In genomic region chr2:109987458-109988345, GRCh38 we compare ENCODE assay signal across 8 cellular contexts.
DNase-seq lines count a peak whose midpoint lies in the region; ATAC-seq, FAIRE-seq and TF ChIP-seq lines count a peak whose summit lies in the region.
"Not testable (repeated sequence)": the region's sequence is repeated elsewhere in the genome, so short reads cannot be mapped to it uniquely, and the experiment has no call there.

No MANE protein-coding gene starts in this region.

- not testable (repeated sequence) for H3K9ac ChIP-seq in HCT116 (ENCODE audit: low read length)

- ATAC-seq in GM18502 (IDR thresholded peaks at IDR 0.05; ENCODE audit: poor library complexity, unreplicated experiment) (peak; percentile 65), HCT116 (peak; percentile 61), HG03354 (IDR thresholded peaks at IDR 0.05; ENCODE audit: poor library complexity, severe bottlenecking, unreplicated experiment) (peak; percentile 74), activated B cell treated with CpG ODN at 0.5 μM for 24 hours (ENCODE audit: low read depth) (peak; percentile 71), body of pancreas (peak; percentile 76), right cardiac atrium (peak; percentile 88 to 89)
- ATAC-seq in natural killer cell treated with Interleukin-12 subunit alpha and Interleukin-12 subunit beta and Interleukin-15 and Interleukin-18, amount 100 ng/mL, for 72 hours, result peak; percentile 51 to 72

- CTCF ChIA-PET in HCT116 (lab: Charles Lee); activated B cell treated with CpG ODN at 0.5 μM for 24 hours (lab: Charles Lee): not testable (repeated sequence)

- H3K27me3 Mint-ChIP-seq in activated B cell treated with CpG ODN at 0.5 μM for 24 hours; natural killer cell treated with Interleukin-12 subunit alpha and Interleukin-12 subunit beta and Interleukin-15 and Interleukin-18, amount 100 ng/mL, for 72 hours: not testable (repeated sequence)

- FAIRE-seq in urothelium cell line (lab: Jason Lieb, UNC), result peak; percentile 99

- intact Hi-C loops in HCT116 (cut with micrococcal nuclease); activated B cell treated with CpG ODN at 0.5 μM for 24 hours (cut with micrococcal nuclease); body of pancreas (cut with DNase I); right cardiac atrium (cut with DNase I): not testable (repeated sequence)

- H3K9me2 ChIP-seq in HCT116 (ENCODE audit: insufficient read depth), result not testable (repeated sequence)

- not testable (repeated sequence) for H2AFZ ChIP-seq in HCT116 (ENCODE audit: low read depth, low read length, poor library complexity, severe bottlenecking)

- not testable (repeated sequence) for H3K9me3 Mint-ChIP-seq in activated B cell treated with CpG ODN at 0.5 μM for 24 hours; natural killer cell treated with Interleukin-12 subunit alpha and Interleukin-12 subunit beta and Interleukin-15 and Interleukin-18, amount 100 ng/mL, for 72 hours

- H3K4me2 ChIP-seq in HCT116 (ENCODE audit: low read length), result not testable (repeated sequence)

- not testable (repeated sequence) for TF ChIP-seq CTCF in HCT116 (IDR thresholded peaks at IDR 0.05 in 2 of 3, conservative IDR thresholded peaks at IDR 0.05 in 1 of 3; ENCODE audit: borderline replicate concordance in 1 of 3, insufficient read depth in 1 of 3, low read depth in 2 of 3, low read length in 2 of 3); activated B cell treated with CpG ODN at 0.5 μM for 24 hours (IDR thresholded peaks at IDR 0.05); body of pancreas (IDR thresholded peaks at IDR 0.05)

- not testable (repeated sequence) for H3K27ac Mint-ChIP-seq in activated B cell treated with CpG ODN at 0.5 μM for 24 hours; natural killer cell treated with Interleukin-12 subunit alpha and Interleukin-12 subunit beta and Interleukin-15 and Interleukin-18, amount 100 ng/mL, for 72 hours

- not testable (repeated sequence) for DNase-seq in HCT116 (ENCODE audit: low read depth, low spot score); activated B cell treated with CpG ODN at 0.5 μM for 24 hours; body of pancreas; right cardiac atrium; natural killer cell treated with Interleukin-12 subunit alpha and Interleukin-12 subunit beta and Interleukin-15 and Interleukin-18, amount 100 ng/mL, for 72 hours (ENCODE audit: low spot score); urothelium cell line (ENCODE audit: low spot score)

- POLR2A ChIA-PET in HCT116 (lab: Charles Lee); activated B cell treated with CpG ODN at 0.5 μM for 24 hours (lab: Charles Lee): not testable (repeated sequence)

- not testable (repeated sequence) for TF ChIP-seq RAD21 in HCT116 (IDR thresholded peaks at IDR 0.05; ENCODE audit: low read depth)

- H4K20me1 ChIP-seq in HCT116 (ENCODE audit: insufficient read depth), result not testable (repeated sequence)

- not testable (repeated sequence) for H3K27ac ChIP-seq in HCT116 (ENCODE audit: low read depth, low read length); body of pancreas; right cardiac atrium (ENCODE audit: low read length)

- H3K36me3 Mint-ChIP-seq in activated B cell treated with CpG ODN at 0.5 μM for 24 hours (ENCODE audit: low read depth); natural killer cell treated with Interleukin-12 subunit alpha and Interleukin-12 subunit beta and Interleukin-15 and Interleukin-18, amount 100 ng/mL, for 72 hours: not testable (repeated sequence)

- not testable (repeated sequence) for H3K4me1 Mint-ChIP-seq in activated B cell treated with CpG ODN at 0.5 μM for 24 hours; natural killer cell treated with Interleukin-12 subunit alpha and Interleukin-12 subunit beta and Interleukin-15 and Interleukin-18, amount 100 ng/mL, for 72 hours (ENCODE audit: low read depth in 2 of 2)

- H3K9me3 ChIP-seq in HCT116 (ENCODE audit: control insufficient read depth in 1 of 2, insufficient read depth in 1 of 2, low read depth in 1 of 2, low read length in 2 of 2); body of pancreas; right cardiac atrium (ENCODE audit: control insufficient read depth, low read length): not testable (repeated sequence)

- not testable (repeated sequence) for BruUV-seq in HCT116 (replicated peaks; lab: Mats Ljungman, UMichigan)

- TF ChIP-seq POLR2A in HCT116 (IDR thresholded peaks at IDR 0.05; ENCODE audit: borderline replicate concordance, extremely low read depth, insufficient read depth, insufficient read length); body of pancreas (IDR thresholded peaks at IDR 0.05): not testable (repeated sequence)

- H3K4me1 ChIP-seq in HCT116 (ENCODE audit: control insufficient read depth in 1 of 2, insufficient read depth in 2 of 2, low read length in 2 of 2); body of pancreas; right cardiac atrium (ENCODE audit: control insufficient read depth, insufficient read depth, low read length): not testable (repeated sequence)

- not testable (repeated sequence) for H3K27me3 ChIP-seq in HCT116 (ENCODE audit: insufficient read depth, low read length); body of pancreas; right cardiac atrium (ENCODE audit: control insufficient read depth, insufficient read depth)

- not testable (repeated sequence) for H3K79me2 ChIP-seq in HCT116 (ENCODE audit: insufficient read depth, low read length)

- RAD21 ChIA-PET in HCT116 (lab: Charles Lee; ENCODE audit: low non-redundant PET in 1 of 2, low total read pairs in 2 of 2, uncharacterized antibody in 2 of 2, unreplicated experiment in 2 of 2), result not testable (repeated sequence)

- WGBS in body of pancreas, 2 donors, result no CpG with 5 or more reads among the region's 75 CpGs
- WGBS in right cardiac atrium, result no CpG with 5 or more reads among the region's 75 CpGs

- not testable (repeated sequence) for H3K36me3 ChIP-seq in HCT116 (ENCODE audit: control insufficient read depth in 1 of 2, insufficient read depth in 2 of 2, low read length in 2 of 2); body of pancreas (replicated peaks in 1 of 2; ENCODE audit: insufficient read depth in 1 of 2, low read depth in 2 of 2)

- H3K4me3 ChIP-seq in HCT116 (replicated peaks in 1 of 2; ENCODE audit: low read depth in 1 of 2, low read length in 2 of 2); body of pancreas; right cardiac atrium (ENCODE audit: low read length): not testable (repeated sequence)

- H3K4me3 Mint-ChIP-seq in activated B cell treated with CpG ODN at 0.5 μM for 24 hours; natural killer cell treated with Interleukin-12 subunit alpha and Interleukin-12 subunit beta and Interleukin-15 and Interleukin-18, amount 100 ng/mL, for 72 hours: not testable (repeated sequence)
